1 cellular context compared by ENCODE assay signal in genomic region chr13:44868397-44868796, GRCh38.
TF ChIP-seq lines count a peak whose summit lies in the region.

No MANE protein-coding gene starts in this region.

TF ChIP-seq in GM12878, 131 proteins besides CTCF, POLR2A, EP300 and RAD21 (continued from another document and continues in another):
- TF ChIP-seq TBL1XR1 (IDR thresholded peaks at IDR 0.05; ENCODE audit: low read depth, low read length), result no peak
- TF ChIP-seq ZBTB11 (CRISPR knock-in tag; IDR thresholded peaks at IDR 0.05), result no peak
- TF ChIP-seq EGR1 (IDR thresholded peaks at IDR 0.05; ENCODE audit: borderline replicate concordance in 1 of 2, low read depth in 2 of 2, low read length in 2 of 2), result no peak
- no peak for TF ChIP-seq ZBTB40 (IDR thresholded peaks at IDR 0.05; ENCODE audit: borderline replicate concordance)
- no peak for TF ChIP-seq FOXK2 (IDR thresholded peaks at IDR 0.05)
- no peak for TF ChIP-seq MLLT1 (IDR thresholded peaks at IDR 0.05)
- TF ChIP-seq RELA (IDR thresholded peaks at IDR 0.05; ENCODE audit: borderline replicate concordance, partially characterized antibody), result no peak
- TF ChIP-seq RBBP5 (conservative IDR thresholded peaks at IDR 0.05), result no peak
- TF ChIP-seq ZZZ3 (IDR thresholded peaks at IDR 0.05; ENCODE audit: control insufficient read depth, insufficient read length, low read depth), result no peak
- no peak for TF ChIP-seq STAT3 (IDR thresholded peaks at IDR 0.05; ENCODE audit: low read depth, low read length)
- no peak for TF ChIP-seq BRCA1 (IDR thresholded peaks at IDR 0.05; ENCODE audit: low read depth, low read length)
- TF ChIP-seq JUND (IDR thresholded peaks at IDR 0.05; ENCODE audit: low read depth, low read length), result no peak
- TF ChIP-seq BMI1 (IDR thresholded peaks at IDR 0.05; ENCODE audit: borderline replicate concordance), result no peak
- no peak for TF ChIP-seq CREB1 (IDR thresholded peaks at IDR 0.05; ENCODE audit: low read depth)
- TF ChIP-seq TCF3 (IDR thresholded peaks at IDR 0.05; ENCODE audit: borderline replicate concordance, insufficient read depth, low read depth, low read length), result no peak
- 0 out of 2 replicates have a peak, but pooled peaks have one; percentile 13 for TF ChIP-seq TCF12 (IDR thresholded peaks at IDR 0.05; ENCODE audit: low read depth, low read length)
- TF ChIP-seq SUZ12 (IDR thresholded peaks at IDR 0.05; ENCODE audit: unreplicated experiment), result no peak
- no peak for TF ChIP-seq NR2F1 (conservative IDR thresholded peaks at IDR 0.05)
- TF ChIP-seq HSF1 (IDR thresholded peaks at IDR 0.05; ENCODE audit: low read depth, low read length), result no peak
- no peak for TF ChIP-seq CEBPB (IDR thresholded peaks at IDR 0.05; ENCODE audit: borderline replicate concordance in 1 of 2, low read depth in 2 of 2, low read length in 2 of 2)
- no peak for TF ChIP-seq ZNF687 (IDR thresholded peaks at IDR 0.05)
- TF ChIP-seq ZNF384 (IDR thresholded peaks at IDR 0.05; ENCODE audit: borderline replicate concordance, low read depth, low read length), result no peak
- TF ChIP-seq POLR2AphosphoS5 (IDR thresholded peaks at IDR 0.05; ENCODE audit: low read length), result no peak
- no peak for TF ChIP-seq RFX5 (IDR thresholded peaks at IDR 0.05; ENCODE audit: low read depth, low read length)
- TF ChIP-seq YBX1 (IDR thresholded peaks at IDR 0.05), result no peak
- no peak for TF ChIP-seq ZNF274 (IDR thresholded peaks at IDR 0.05; ENCODE audit: insufficient read depth, insufficient read length)
- no peak for TF ChIP-seq EZH2 (IDR thresholded peaks at IDR 0.05; ENCODE audit: borderline replicate concordance, control insufficient read depth, low read depth, low read length)
- no peak for TF ChIP-seq MYB (IDR thresholded peaks at IDR 0.05; ENCODE audit: borderline replicate concordance, low read depth, low read length)
- TF ChIP-seq SKIL (IDR thresholded peaks at IDR 0.05; ENCODE audit: low read depth, poor library complexity, severe bottlenecking), result peak; percentile 77
- TF ChIP-seq CHD1 (IDR thresholded peaks at IDR 0.05; ENCODE audit: low read depth, low read length), result no peak
- peak; percentile 54; the same call in 1 of the 2 replicates for TF ChIP-seq CBFB (IDR thresholded peaks at IDR 0.05; ENCODE audit: low read depth)
- peak; percentile 71; the same call in 1 of the 2 replicates for TF ChIP-seq FOXM1 (IDR thresholded peaks at IDR 0.05; ENCODE audit: low read depth, low read length)
- TF ChIP-seq E2F4 (IDR thresholded peaks at IDR 0.05; ENCODE audit: low read depth, low read length), result no peak
- no peak for TF ChIP-seq SIN3A (IDR thresholded peaks at IDR 0.05; ENCODE audit: low read depth, low read length)
- no peak for TF ChIP-seq PBX3 (IDR thresholded peaks at IDR 0.05; ENCODE audit: insufficient replicate concordance, low read depth, low read length)
- TF ChIP-seq ZNF207 (IDR thresholded peaks at IDR 0.05; ENCODE audit: borderline replicate concordance), result no peak
- TF ChIP-seq ATF7 (IDR thresholded peaks at IDR 0.05; ENCODE audit: low read depth), result peak; percentile 47
- TF ChIP-seq SREBF1 (IDR thresholded peaks at IDR 0.05; ENCODE audit: low read length), result no peak
- no peak for TF ChIP-seq USF1 (IDR thresholded peaks at IDR 0.05; ENCODE audit: borderline replicate concordance, extremely low read length, insufficient read depth, low read depth, low read length)
- peak; percentile 29 for TF ChIP-seq MEF2B (IDR thresholded peaks at IDR 0.05; ENCODE audit: partially characterized antibody, poor library complexity, severe bottlenecking)
